9 cellular contexts compared by ENCODE assay signal in genomic region chrX:150694738-150695410, GRCh38. TPM values are rescaled to one million over a fixed set of nuclear protein-coding genes. Genes with fewer than 3 reads are reported as not detected.
DNase-seq lines count a peak whose midpoint lies in the region; ATAC-seq and TF ChIP-seq lines count a peak whose summit lies in the region.
"Had no signal": no experiment of that assay in that cellular context is flagged by ENCODE, and none has a peak within 500 bp of the region (broad histone marks: within the 10 kb centered on the region; RNA-seq: fewer than 3 reads in every experiment).

No MANE protein-coding gene starts in this region.

- peak overlapping the region; percentile 79 for H3K27ac ChIP-seq in KMS-11
- H3K27ac ChIP-seq: SK-N-MC had no signal

- peaks cover 68% of the 10 kb centered on the region for H3K4me1 Mint-ChIP-seq in activated naive CD8-positive, alpha-beta T cell treated with anti-CD3 and anti-CD28 coated beads, Interleukin-2, amount 50 U/mL, for 24 hours
- H3K4me1 Mint-ChIP-seq in nephron progenitor cell: peaks cover 19% of the 10 kb centered on the region

- H3K27ac Mint-ChIP-seq in activated naive CD8-positive, alpha-beta T cell treated with anti-CD3 and anti-CD28 coated beads, Interleukin-2, amount 50 U/mL, for 24 hours: peak overlapping the region; percentile 95
- no peak overlapping the region for H3K27ac Mint-ChIP-seq in nephron progenitor cell

- intact Hi-C loops in mucosa of descending colon (cut with DNase I, micrococcal nuclease): no loop called here

- H3K4me2 ChIP-seq in KMS-11: peak overlapping the region; percentile 52

- H3K4me1 ChIP-seq in KMS-11 (ENCODE audit: low read depth, poor library complexity, severe bottlenecking) (peaks cover 41% of the 10 kb centered on the region), mucosa of descending colon (ENCODE audit: low read depth) (no peaks in the 10 kb centered on the region)

- H3K79me2 ChIP-seq in KMS-11 (ENCODE audit: insufficient read depth, low read depth): peaks cover 25% of the 10 kb centered on the region

- no peak overlapping the region for H3K9ac ChIP-seq in KMS-11

- H3K27me3 ChIP-seq in KMS-11 (ENCODE audit: insufficient read depth, low read depth): no peaks in the 10 kb centered on the region

- no peak overlapping the region for H3K4me3 ChIP-seq in KMS-11 (IDR thresholded peaks at IDR 0.05; ENCODE audit: insufficient read depth, low read depth, low read length)
- no peak overlapping the region for H3K4me3 ChIP-seq in mucosa of descending colon

- peak; percentile 30 for ATAC-seq in GM18868 (IDR thresholded peaks at IDR 0.05; ENCODE audit: unreplicated experiment)
- peak; percentile 81 for ATAC-seq in activated naive CD8-positive, alpha-beta T cell treated with anti-CD3 and anti-CD28 coated beads, Interleukin-2, amount 50 U/mL, for 24 hours
- no peak for ATAC-seq in mucosa of descending colon
- no peak for ATAC-seq in HG03108 (IDR thresholded peaks at IDR 0.05; ENCODE audit: unreplicated experiment)

- H3K9me3 ChIP-seq in mucosa of descending colon: no peaks in the 10 kb centered on the region

- H4K20me1 ChIP-seq in KMS-11 (ENCODE audit: insufficient read depth): no peaks in the 10 kb centered on the region

- peaks cover 14% of the 10 kb centered on the region for H3K36me3 Mint-ChIP-seq in activated naive CD8-positive, alpha-beta T cell treated with anti-CD3 and anti-CD28 coated beads, Interleukin-2, amount 50 U/mL, for 24 hours (ENCODE audit: low read depth)
- H3K36me3 Mint-ChIP-seq in nephron progenitor cell (ENCODE audit: low read depth): peaks cover 15% of the 10 kb centered on the region

- H3K9me3 Mint-ChIP-seq in activated naive CD8-positive, alpha-beta T cell treated with anti-CD3 and anti-CD28 coated beads, Interleukin-2, amount 50 U/mL, for 24 hours: no peaks in the 10 kb centered on the region
- H3K9me3 Mint-ChIP-seq in nephron progenitor cell: peaks cover 50% of the 10 kb centered on the region

- DNase-seq in activated naive CD8-positive, alpha-beta T cell treated with anti-CD3 and anti-CD28 coated beads, Interleukin-2, amount 50 U/mL, for 24 hours: peak; percentile 35
- no peak for DNase-seq in nephron progenitor cell
- DNase-seq in mucosa of descending colon: no peak
- DNase-seq in NCI-H345 treated with DMSO at 0.1 percent for 48 hours (lab: John Stamatoyannopoulos, UW; ENCODE audit: unreplicated experiment): no peak
- no peak for DNase-seq in DMS79 (lab: John Stamatoyannopoulos, UW)

- peak overlapping the region; percentile 87 for H3K4me3 Mint-ChIP-seq in activated naive CD8-positive, alpha-beta T cell treated with anti-CD3 and anti-CD28 coated beads, Interleukin-2, amount 50 U/mL, for 24 hours
- peak overlapping the region; percentile 22 for H3K4me3 Mint-ChIP-seq in nephron progenitor cell

- no peak overlapping the region for H2AFZ ChIP-seq in KMS-11 (ENCODE audit: low read depth)

- H3K36me3 ChIP-seq in KMS-11 (ENCODE audit: insufficient read depth) (no peaks in the 10 kb centered on the region), mucosa of descending colon (ENCODE audit: low read depth) (no peaks in the 10 kb centered on the region)

- TF ChIP-seq CTCF in KMS-11 (conservative IDR thresholded peaks at IDR 0.05; ENCODE audit: low read depth, low read length) (no peak), nephron progenitor cell (IDR thresholded peaks at IDR 0.05) (no peak), mucosa of descending colon (IDR thresholded peaks at IDR 0.05) (no peak)

- no peaks in the 10 kb centered on the region for H3K27me3 Mint-ChIP-seq in activated naive CD8-positive, alpha-beta T cell treated with anti-CD3 and anti-CD28 coated beads, Interleukin-2, amount 50 U/mL, for 24 hours
- no peaks in the 10 kb centered on the region for H3K27me3 Mint-ChIP-seq in nephron progenitor cell (ENCODE audit: low read depth, poor library complexity)

RNA-seq across cellular contexts. Expression of gene MTMR1, which starts 1.7 kb away (rescaled TPM):
- 10 to 100 TPM; 14.4 to 20.2 (median 17.6) TPM for total RNA-seq in mucosa of descending colon

Comparison
In these comparisons a context has a peak if more than half of its experiments do, and no peak if none do; other contexts are left out.
1. ATAC-seq: peak in GM18868 (single experiment) and activated naive CD8-positive, alpha-beta T cell treated with anti-CD3 and anti-CD28 coated beads, Interleukin-2, amount 50 U/mL, for 24 hours (single experiment); none in mucosa of descending colon (single experiment) and HG03108 (single experiment).